ENCODE assay signal across 18 cellular contexts in genomic region chr16:47687694-47688093, GRCh38.
DNase-seq lines count a peak whose midpoint lies in the region; ATAC-seq and TF ChIP-seq lines count a peak whose summit lies in the region.
"Had no signal": no experiment of that assay in that cellular context is flagged by ENCODE, and none has a peak within 500 bp of the region (broad histone marks: within the 10 kb centered on the region; RNA-seq: fewer than 3 reads in every experiment).

No MANE protein-coding gene starts in this region.

- H3K4me1 ChIP-seq in osteoblast (ENCODE audit: insufficient read depth, low read length) (no peaks in the 10 kb centered on the region), tibial nerve (no peaks in the 10 kb centered on the region)
- H3K4me1 ChIP-seq: SJCRH30 had no signal

- ATAC-seq in activated T-helper 17 cell treated with anti-CD3 and anti-CD28 coated beads, Interleukin-2, amount 50 U/mL, for 72 hours (replicated peaks), result peak; percentile 24
- ATAC-seq in GM21528 (IDR thresholded peaks at IDR 0.05; ENCODE audit: low FRiP score, unreplicated experiment), result no peak
- ATAC-seq: PC-3 had no signal

- H3K9me3 ChIP-seq in osteoblast (ENCODE audit: low read depth, low read length), result no peaks in the 10 kb centered on the region
- peaks cover 0 to 10% (median 0%) of the 10 kb centered on the region in 4 donors for H3K9me3 ChIP-seq in tibial nerve
- H3K9me3 ChIP-seq: SJCRH30 had no signal

- no peak overlapping the region for H3K4me2 ChIP-seq in osteoblast (ENCODE audit: insufficient read depth, low read length)
- H3K4me2 ChIP-seq: BLaER1 treated with 17β-estradiol and CSF1 and Interleukin-3, amounts not matched to agents 10 nM and 100 nM had no signal

- H3K4me3 ChIP-seq in epithelial cell of esophagus (ENCODE audit: low read length) (no peak overlapping the region), osteoblast (ENCODE audit: insufficient read depth, low read length) (no peak overlapping the region), tibial nerve (no peak overlapping the region)
- H3K4me3 ChIP-seq: BLaER1 treated with 17β-estradiol and CSF1 and Interleukin-3, amounts not matched to agents 10 nM and 100 nM; SJCRH30 had no signal

- no peak overlapping the region for H3K27ac Mint-ChIP-seq in activated T-helper 17 cell treated with anti-CD3 and anti-CD28 coated beads, Interleukin-2, amount 50 U/mL, for 72 hours
- H3K27ac Mint-ChIP-seq: H9 had no signal

- peak; percentile 26 for DNase-seq in HT1080 (ENCODE audit: low read depth)
- peak; percentile 35 for DNase-seq in epithelial cell of esophagus (ENCODE audit: low read depth)
- DNase-seq in osteoblast (ENCODE audit: insufficient read length, low spot score, missing footprints), result peak; percentile 62
- DNase-seq in tibial nerve (ENCODE audit: low spot score in 2 of 2), result no peak
- no peak for DNase-seq in activated CD8-positive, alpha-beta memory T cell treated with anti-CD3 and anti-CD28 coated beads for 24 hours
- DNase-seq in NCI-H187 treated with DMSO at 0.1 percent for 48 hours (lab: John Stamatoyannopoulos, UW), result no peak
- DNase-seq: CD8-positive, alpha-beta memory T cell; H9; MV-4-11; NCI-H1417; NCI-H1930; NCI-H345; NCI-H524 treated with DMSO at 0.1 percent for 48 hours; PC-3; SJCRH30 had no signal

- peaks cover 5% of the 10 kb centered on the region for H3K4me1 Mint-ChIP-seq in activated T-helper 17 cell treated with anti-CD3 and anti-CD28 coated beads, Interleukin-2, amount 50 U/mL, for 72 hours
- H3K4me1 Mint-ChIP-seq: H9 had no signal

- no peaks in the 10 kb centered on the region for H3K79me2 ChIP-seq in osteoblast (ENCODE audit: insufficient read depth, low read length)

- no peak overlapping the region for H3K4me3 Mint-ChIP-seq in activated T-helper 17 cell treated with anti-CD3 and anti-CD28 coated beads, Interleukin-2, amount 50 U/mL, for 72 hours
- H3K4me3 Mint-ChIP-seq: CD8-positive, alpha-beta memory T cell; H9 had no signal

- H3K36me3 Mint-ChIP-seq in activated T-helper 17 cell treated with anti-CD3 and anti-CD28 coated beads, Interleukin-2, amount 50 U/mL, for 72 hours (ENCODE audit: low read depth), result peaks cover 56% of the 10 kb centered on the region

- H3K27ac ChIP-seq in osteoblast (ENCODE audit: low read depth, low read length), result no peak overlapping the region
- H3K27ac ChIP-seq in tibial nerve, result no peak overlapping the region
- H3K27ac ChIP-seq: BLaER1 treated with 17β-estradiol and CSF1 and Interleukin-3, amounts not matched to agents 10 nM and 100 nM; SJCRH30 had no signal

- H3K27me3 Mint-ChIP-seq in activated T-helper 17 cell treated with anti-CD3 and anti-CD28 coated beads, Interleukin-2, amount 50 U/mL, for 72 hours, result no peaks in the 10 kb centered on the region

- H3K27me3 ChIP-seq in osteoblast (ENCODE audit: insufficient read depth, low read length), result no peaks in the 10 kb centered on the region
- no peaks in the 10 kb centered on the region for H3K27me3 ChIP-seq in tibial nerve
- H3K27me3 ChIP-seq: BLaER1 treated with 17β-estradiol and CSF1 and Interleukin-3, amounts not matched to agents 10 nM and 100 nM; SJCRH30 had no signal

- no peaks in the 10 kb centered on the region for H4K20me1 ChIP-seq in osteoblast (ENCODE audit: insufficient read depth, low read length)
- H4K20me1 ChIP-seq: BLaER1 treated with 17β-estradiol and CSF1 and Interleukin-3, amounts not matched to agents 10 nM and 100 nM had no signal

- WGBS in tibial nerve, 2 donors, result 72 to 76% methylated on average over 2 of the region's 2 CpGs

- no peak for TF ChIP-seq CTCF in epithelial cell of esophagus (IDR thresholded peaks at IDR 0.05; ENCODE audit: insufficient read depth, low read depth, low read length, missing control alignments)
- no peak for TF ChIP-seq CTCF in osteoblast (IDR thresholded peaks at IDR 0.05; ENCODE audit: extremely low read depth, low read depth, low read length)
- TF ChIP-seq CTCF in tibial nerve (IDR thresholded peaks at IDR 0.05), result no peak

- no peaks in the 10 kb centered on the region for H3K9me3 Mint-ChIP-seq in activated T-helper 17 cell treated with anti-CD3 and anti-CD28 coated beads, Interleukin-2, amount 50 U/mL, for 72 hours
- H3K9me3 Mint-ChIP-seq: CD8-positive, alpha-beta memory T cell had no signal

- TF ChIP-seq POLR2A in tibial nerve (IDR thresholded peaks at IDR 0.05), result no peak

- no peak for TF ChIP-seq EP300 in tibial nerve (IDR thresholded peaks at IDR 0.05)

- H3K36me3 ChIP-seq in osteoblast (ENCODE audit: insufficient read depth, low read length) (peaks cover 12% of the 10 kb centered on the region), tibial nerve (peaks cover 3 to 85% (median 15%) of the 10 kb centered on the region in 3 donors)
- H3K36me3 ChIP-seq: SJCRH30 had no signal

- H2AFZ ChIP-seq in osteoblast (ENCODE audit: low read length), result no peak overlapping the region

Comparison
In these comparisons a context has a peak if more than half of its experiments do, and no peak if none do; other contexts are left out.
1. DNase-seq: peak in HT1080 (single experiment), epithelial cell of esophagus (single experiment) and osteoblast (single experiment); none in tibial nerve (0 of 2), activated CD8-positive, alpha-beta memory T cell treated with anti-CD3 and anti-CD28 coated beads for 24 hours (single experiment) and NCI-H187 treated with DMSO at 0.1 percent for 48 hours (single experiment).